Comparison of ENCODE assay signal across 8 cellular contexts in genomic region chr7:40133561-40134427, GRCh38. TPM values are rescaled to one million over a fixed set of nuclear protein-coding genes. Genes with fewer than 3 reads are reported as not detected.
DNase-seq lines count a peak whose midpoint lies in the region; ATAC-seq and TF ChIP-seq lines count a peak whose summit lies in the region.

No MANE protein-coding gene starts in this region.

- H3K27ac ChIP-seq in CD4-positive, alpha-beta memory T cell (ENCODE audit: low read depth, low read length) = peak overlapping the region; percentile 87
- H3K27ac ChIP-seq in HL-60 (replicated peaks) = peak overlapping the region; percentile 95
- H3K27ac ChIP-seq in foreskin keratinocyte = peak overlapping the region; percentile 66
- peak overlapping the region; percentile 59 to 83 for H3K27ac ChIP-seq in ovary

- H3K36me3 Mint-ChIP-seq in CD4-positive, alpha-beta memory T cell = peaks cover 3 to 16% of the 10 kb centered on the region in 2 donors
- peaks cover 7% of the 10 kb centered on the region for H3K36me3 Mint-ChIP-seq in activated CD4-positive, alpha-beta memory T cell treated with anti-CD3 and anti-CD28 coated beads, Interleukin-2, amount 10 ng/mL, durations not matched to agents 7 days and 5 days (ENCODE audit: low read depth)

- no peak for TF ChIP-seq EP300 in ovary (IDR thresholded peaks at IDR 0.05)

- 1% methylated on average over 35 to 36 of the region's 36 CpGs for WGBS in ovary, 3 donors

- H3K27me3 Mint-ChIP-seq in CD4-positive, alpha-beta memory T cell = peaks cover 0 to 4% of the 10 kb centered on the region in 2 donors
- H3K27me3 Mint-ChIP-seq in activated CD4-positive, alpha-beta memory T cell treated with anti-CD3 and anti-CD28 coated beads, Interleukin-2, amount 10 ng/mL, durations not matched to agents 7 days and 5 days = peaks cover 6% of the 10 kb centered on the region

- POLR2A ChIA-PET in CD4-positive, alpha-beta memory T cell (lab: Charles Lee; ENCODE audit: partially characterized antibody) = interaction anchor here (0.8 to 4.0 kb wide), 6 partner anchors 11 to 567 kb away, joined by 3 to 54 read pairs (median 6); partner anchors contain the start of genes CDK13 and YAE1
- POLR2A ChIA-PET in activated CD4-positive, alpha-beta memory T cell treated with anti-CD3 and anti-CD28 coated beads, Interleukin-2, amount 10 ng/mL, durations not matched to agents 7 days and 5 days (lab: Charles Lee) = interaction anchor here (0.7 to 4.0 kb wide), 5 partner anchors 22 to 511 kb away, joined by 3 to 45 read pairs (median 3); partner anchors contain the start of gene CDK13

- TF ChIP-seq CTCF in HL-60 (IDR thresholded peaks at IDR 0.05; ENCODE audit: insufficient read depth, low read length) = no peak
- no peak for TF ChIP-seq CTCF in foreskin keratinocyte (conservative IDR thresholded peaks at IDR 0.05)
- TF ChIP-seq CTCF in ovary (IDR thresholded peaks at IDR 0.05) = no peak

- H3K9me3 ChIP-seq in CD4-positive, alpha-beta memory T cell (ENCODE audit: control insufficient read depth in 1 of 2, low read length in 2 of 2) = no peaks in the 10 kb centered on the region
- no peaks in the 10 kb centered on the region for H3K9me3 ChIP-seq in ovary

- peak in 1 of 5 donors; percentile 39 for DNase-seq in CD4-positive, alpha-beta memory T cell
- DNase-seq in HL-60 (ENCODE audit: low read depth in 1 of 2, low spot score in 1 of 2) = peak; percentile 9 to 16
- no peak for DNase-seq in activated CD4-positive, alpha-beta memory T cell treated with anti-CD3 and anti-CD28 coated beads, Interleukin-2, amount 10 ng/mL, durations not matched to agents 7 days and 5 days
- DNase-seq in foreskin keratinocyte = no peak
- DNase-seq in ovary = no peak

- peaks cover 18 to 54% (median 30%) of the 10 kb centered on the region in 4 donors for H3K4me1 Mint-ChIP-seq in CD4-positive, alpha-beta memory T cell
- H3K4me1 Mint-ChIP-seq in activated CD4-positive, alpha-beta memory T cell treated with anti-CD3 and anti-CD28 coated beads, Interleukin-2, amount 10 ng/mL, durations not matched to agents 7 days and 5 days = peaks cover 23% of the 10 kb centered on the region

- intact Hi-C loops in CD4-positive, alpha-beta memory T cell (cut with micrococcal nuclease) = loop anchor here (1.0 to 5.0 kb wide), 5 partner anchors 184 to 1226 kb away; partner anchors contain the start of genes VPS41 and YAE1
- intact Hi-C loops in ovary (cut with DNase I) = loop anchor here in 1 of 4 donors (1.0 kb wide), 1 partner anchor 183 kb away; the partner anchor contains the start of gene CDK13

- no peaks in the 10 kb centered on the region for H3K27me3 ChIP-seq in CD4-positive, alpha-beta memory T cell (ENCODE audit: insufficient read depth, low read length)
- H3K27me3 ChIP-seq in HL-60 (ENCODE audit: insufficient read depth, poor library complexity, severe bottlenecking) (no peaks in the 10 kb centered on the region), foreskin keratinocyte (no peaks in the 10 kb centered on the region), ovary (no peaks in the 10 kb centered on the region)

- TF ChIP-seq POLR2A in ovary (IDR thresholded peaks at IDR 0.05) = no peak

- H3K27ac Mint-ChIP-seq in CD4-positive, alpha-beta memory T cell = peak overlapping the region; percentile 91 to 98 (median 94)
- peak overlapping the region; percentile 95 for H3K27ac Mint-ChIP-seq in activated CD4-positive, alpha-beta memory T cell treated with anti-CD3 and anti-CD28 coated beads, Interleukin-2, amount 10 ng/mL, durations not matched to agents 7 days and 5 days

- peak overlapping the region; percentile 93 to 100 (median 98) for H3K4me3 Mint-ChIP-seq in CD4-positive, alpha-beta memory T cell
- H3K4me3 Mint-ChIP-seq in activated CD4-positive, alpha-beta memory T cell treated with anti-CD3 and anti-CD28 coated beads, Interleukin-2, amount 10 ng/mL, durations not matched to agents 7 days and 5 days = peak overlapping the region; percentile 92

- ATAC-seq in GM19328 (IDR thresholded peaks at IDR 0.05; ENCODE audit: unreplicated experiment) = peak; percentile 46
- peak; percentile 3 for ATAC-seq in foreskin keratinocyte
- ATAC-seq in HG03457 (IDR thresholded peaks at IDR 0.05; ENCODE audit: unreplicated experiment) = no peak
- no peak for ATAC-seq in GM18520 (IDR thresholded peaks at IDR 0.05; ENCODE audit: unreplicated experiment)

- peaks cover 38% of the 10 kb centered on the region for H3K4me1 ChIP-seq in CD4-positive, alpha-beta memory T cell (ENCODE audit: insufficient read depth, low read length)
- H3K4me1 ChIP-seq in foreskin keratinocyte (no peaks in the 10 kb centered on the region), ovary (ENCODE audit: insufficient read depth) (peaks cover 1% of the 10 kb centered on the region)

- H3K36me3 ChIP-seq in CD4-positive, alpha-beta memory T cell (ENCODE audit: insufficient read depth, low read length) = no peaks in the 10 kb centered on the region
- no peaks in the 10 kb centered on the region for H3K36me3 ChIP-seq in ovary

- CTCF ChIA-PET in CD4-positive, alpha-beta memory T cell (lab: Charles Lee; ENCODE audit: partially characterized antibody) = interaction anchor here (0.6 to 2.1 kb wide), 9 partner anchors 25 to 511 kb away, joined by 3 to 8 read pairs (median 3); partner anchors contain the start of gene RALA
- CTCF ChIA-PET in activated CD4-positive, alpha-beta memory T cell treated with anti-CD3 and anti-CD28 coated beads, Interleukin-2, amount 10 ng/mL, durations not matched to agents 7 days and 5 days (lab: Charles Lee) = interaction anchor here (0.8 to 2.9 kb wide), 12 partner anchors 9 to 554 kb away, joined by 3 to 12 read pairs (median 4); partner anchors contain the start of gene RALA

- peak overlapping the region; percentile 98 to 99 for H3K4me3 ChIP-seq in CD4-positive, alpha-beta memory T cell (ENCODE audit: low read length in 2 of 2)
- H3K4me3 ChIP-seq in HL-60 (replicated peaks; ENCODE audit: insufficient read depth, low read length) = peak overlapping the region; percentile 91
- peak overlapping the region; percentile 76 for H3K4me3 ChIP-seq in ovary

- H3K9me3 Mint-ChIP-seq in CD4-positive, alpha-beta memory T cell = no peaks in the 10 kb centered on the region
- H3K9me3 Mint-ChIP-seq in activated CD4-positive, alpha-beta memory T cell treated with anti-CD3 and anti-CD28 coated beads, Interleukin-2, amount 10 ng/mL, durations not matched to agents 7 days and 5 days = no peaks in the 10 kb centered on the region

RNA-seq across cellular contexts. Expression of gene MPLKIP, which starts 0.6 kb away (rescaled TPM):
- total RNA-seq in CD4-positive, alpha-beta memory T cell = 10 to 100 TPM; 34.3 to 34.8 TPM
- polyA plus RNA-seq in CD4-positive, alpha-beta memory T cell = 10 to 100 TPM; 60.7 to 92.3 TPM
- total RNA-seq in activated CD4-positive, alpha-beta memory T cell treated with anti-CD3 and anti-CD28 coated beads, Interleukin-2, amount 10 ng/mL, durations not matched to agents 7 days and 5 days = 10 to 100 TPM; 34.4 to 35.1 TPM
- total RNA-seq in foreskin keratinocyte (26.6 and 30.8 TPM in 2 replicates), ovary (10 to 100 TPM; 27.3 to 55.3 (median 31.7) TPM)
- polyA plus RNA-seq in foreskin keratinocyte (50.7 and 52.8 TPM in 2 replicates), ovary (10 to 100 TPM; 17.7 to 39.6 TPM)

RNA-seq across cellular contexts. Expression of gene SUGCT, which starts 1.0 kb away (rescaled TPM):
- total RNA-seq in CD4-positive, alpha-beta memory T cell = 1 to 10 TPM; 1.7 to 4.4 TPM
- under 1 TPM; 0.41 to 0.80 TPM for polyA plus RNA-seq in CD4-positive, alpha-beta memory T cell
- total RNA-seq in activated CD4-positive, alpha-beta memory T cell treated with anti-CD3 and anti-CD28 coated beads, Interleukin-2, amount 10 ng/mL, durations not matched to agents 7 days and 5 days = not detected
- total RNA-seq in foreskin keratinocyte = 76.2 and 143 TPM in 2 replicates
- polyA plus RNA-seq in foreskin keratinocyte = 125 and 220 TPM in 2 replicates
- total RNA-seq in ovary = 1 to 10 TPM; 3.4 to 9.3 (median 7.8) TPM
- polyA plus RNA-seq in ovary = 1 to 10 TPM; 4.3 to 8.9 TPM

Comparison
In these comparisons a context has a peak if more than half of its experiments do, and no peak if none do; other contexts are left out.
1. DNase-seq: peak in HL-60 (2 of 2); none in activated CD4-positive, alpha-beta memory T cell treated with anti-CD3 and anti-CD28 coated beads, Interleukin-2, amount 10 ng/mL, durations not matched to agents 7 days and 5 days (single experiment), foreskin keratinocyte (0 of 2) and ovary (0 of 5).
2. ATAC-seq: peak in GM19328 (single experiment) and foreskin keratinocyte (single experiment); none in HG03457 (single experiment) and GM18520 (single experiment).
3. Peak in every context shown above with its lines, with median percentiles within 50 percentile points of each other: H3K27ac ChIP-seq and H3K4me3 ChIP-seq.